Comparison of ENCODE assay signal across 1 cellular context in genomic region chr19:55146648-55147218, GRCh38.
TF ChIP-seq lines count a peak whose summit lies in the region.

No MANE protein-coding gene starts in this region.

TF ChIP-seq in endothelial cell of umbilical vein, 7 proteins besides CTCF, POLR2A, EP300 and RAD21:
- no peak for TF ChIP-seq GATA2 (IDR thresholded peaks at IDR 0.05; ENCODE audit: insufficient read depth, insufficient read length, low read depth, low read length)
- TF ChIP-seq, protein P1, sequence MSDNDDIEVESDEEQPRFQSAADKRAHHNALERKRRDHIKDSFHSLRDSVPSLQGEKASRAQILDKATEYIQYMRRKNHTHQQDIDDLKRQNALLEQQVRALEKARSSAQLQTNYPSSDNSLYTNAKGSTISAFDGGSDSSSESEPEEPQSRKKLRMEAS (IDR thresholded peaks at IDR 0.05; ENCODE audit: insufficient read depth, insufficient read length), result no peak
- no peak for TF ChIP-seq MYC (IDR thresholded peaks at IDR 0.05; ENCODE audit: low read depth, low read length)
- no peak for TF ChIP-seq JUN (IDR thresholded peaks at IDR 0.05; ENCODE audit: borderline replicate concordance, insufficient read depth, insufficient read length, low read depth)
- no peak for TF ChIP-seq EZH2 (IDR thresholded peaks at IDR 0.05; ENCODE audit: borderline replicate concordance, low read depth, low read length, severe bottlenecking)
- no peak for TF ChIP-seq FOS (IDR thresholded peaks at IDR 0.05; ENCODE audit: borderline replicate concordance, insufficient read depth, low read length)
- TF ChIP-seq POLR2AphosphoS5 (IDR thresholded peaks at IDR 0.05; ENCODE audit: insufficient read depth, low read depth, low read length), result no peak
